ENCODE assay signal across 8 cellular contexts in the genomic region with DNA sequence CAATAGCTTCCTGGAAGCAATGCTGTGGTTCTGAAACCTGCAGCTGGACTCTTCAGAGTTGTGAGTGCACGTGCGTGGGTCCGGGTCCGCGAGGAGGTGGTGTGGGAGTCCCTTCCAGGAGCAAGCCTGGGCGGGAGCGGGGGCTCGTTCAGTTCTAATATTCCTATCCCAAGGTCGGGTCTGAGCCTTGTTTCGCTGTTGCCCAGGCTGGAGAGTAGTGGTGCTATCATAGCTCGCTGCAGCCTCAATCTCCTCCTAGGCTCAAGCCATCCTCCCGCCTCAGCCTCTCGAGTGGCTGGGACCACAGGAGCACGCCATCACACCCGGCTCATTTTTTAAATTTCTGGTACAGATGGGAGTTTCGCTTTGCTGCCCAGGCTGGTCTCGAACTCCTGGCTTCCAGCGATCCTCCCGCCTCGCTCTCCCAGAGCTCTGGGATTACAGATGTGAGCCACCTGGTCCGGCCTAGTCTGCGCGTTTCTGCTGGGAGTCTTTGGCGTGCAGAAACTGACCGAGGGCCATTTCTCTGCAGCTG. TPM values are rescaled to one million over a fixed set of nuclear protein-coding genes. Genes with fewer than 3 reads are reported as not detected.
DNase-seq lines count a peak whose midpoint lies in the region; ATAC-seq, FAIRE-seq and TF ChIP-seq lines count a peak whose summit lies in the region.

No MANE protein-coding gene starts in this region.

- DNase-seq in fibroblast of lung (ENCODE audit: low read depth in 2 of 2) (no peak), retinal pigment epithelial cell (ENCODE audit: low read depth) (no peak), D721Med (ENCODE audit: insufficient read length, low spot score) (no peak), DMS53 (lab: John Stamatoyannopoulos, UW) (no peak)

- H3K79me2 ChIP-seq in SU-DHL-6 (ENCODE audit: insufficient read depth, low read length) (peaks cover 56% of the 10 kb centered on the region), fibroblast of lung (ENCODE audit: control insufficient read depth, insufficient read depth, low read length) (peaks cover 10% of the 10 kb centered on the region)

- H3K4me3 ChIP-seq in SU-DHL-6 (ENCODE audit: insufficient read depth, low read length, poor library complexity, severe bottlenecking) (peak overlapping the region; percentile 85), fibroblast of lung (replicated peaks in 1 of 4; ENCODE audit: control extremely low read depth in 1 of 4, insufficient read depth in 1 of 4, low read depth in 3 of 4, low read length in 4 of 4) (peak overlapping the region; percentile 55 to 79 (median 63)), retinal pigment epithelial cell (ENCODE audit: low read length) (peak overlapping the region; percentile 68)

- H3K4me2 ChIP-seq in SU-DHL-6 (ENCODE audit: low read depth, low read length, poor library complexity, severe bottlenecking) (peak overlapping the region; percentile 89), fibroblast of lung (ENCODE audit: extremely low read depth, insufficient read depth, low read length) (peak overlapping the region; percentile 77)

- H2AFZ ChIP-seq in SU-DHL-6 (ENCODE audit: low read depth, low read length, severe bottlenecking) (peak overlapping the region; percentile 99), fibroblast of lung (ENCODE audit: low read length) (peak overlapping the region; percentile 86)

- peaks cover 4% of the 10 kb centered on the region; the same call in 1 of the 2 replicates for H3F3A ChIP-seq in SU-DHL-6 (ENCODE audit: insufficient read depth)

- no peak for FAIRE-seq in D721Med (lab: Jason Lieb, UNC)

- H3K9me2 ChIP-seq in SU-DHL-6 (replicated peaks; ENCODE audit: insufficient read depth, low read length), result no peaks in the 10 kb centered on the region

- TF ChIP-seq CTCF in SU-DHL-6 (IDR thresholded peaks at IDR 0.05; ENCODE audit: insufficient read depth, low read length, poor library complexity, severe bottlenecking) (no peak), fibroblast of lung (conservative IDR thresholded peaks at IDR 0.05 in 1 of 2, IDR thresholded peaks at IDR 0.05 in 1 of 2; ENCODE audit: low read depth in 1 of 2, low read length in 2 of 2) (no peak), retinal pigment epithelial cell (conservative IDR thresholded peaks at IDR 0.05; ENCODE audit: low read depth, low read length) (no peak), D721Med (IDR thresholded peaks at IDR 0.05; ENCODE audit: insufficient read depth, missing control alignments) (no peak)

- H3K36me3 ChIP-seq in SU-DHL-6 (ENCODE audit: low read length) (peaks cover 4% of the 10 kb centered on the region; the same call in 1 of the 2 replicates), fibroblast of lung (ENCODE audit: control insufficient read depth, insufficient read depth, low read length) (no peaks in the 10 kb centered on the region)

- H3K27ac ChIP-seq in SU-DHL-6 (ENCODE audit: low read depth, low read length) (peak overlapping the region; percentile 64), fibroblast of lung (ENCODE audit: insufficient read depth, low read length) (peak overlapping the region; percentile 86)

- no peaks in the 10 kb centered on the region for H3K4me1 ChIP-seq in fibroblast of lung (ENCODE audit: control insufficient read depth, extremely low read depth, insufficient read depth, low read length)

- no peaks in the 10 kb centered on the region for H3K9me3 ChIP-seq in SU-DHL-6 (ENCODE audit: insufficient read depth, low read length)
- no peaks in the 10 kb centered on the region for H3K9me3 ChIP-seq in fibroblast of lung (ENCODE audit: control insufficient read depth, insufficient read depth, low read depth, low read length)

- ATAC-seq in GM21367 (IDR thresholded peaks at IDR 0.05; ENCODE audit: unreplicated experiment), result peak; percentile 22
- no peak for ATAC-seq in GM18909 (IDR thresholded peaks at IDR 0.05; ENCODE audit: poor library complexity, unreplicated experiment)
- no peak for ATAC-seq in GM21515 (IDR thresholded peaks at IDR 0.05; ENCODE audit: unreplicated experiment)

- H3K9ac ChIP-seq in SU-DHL-6 (ENCODE audit: low read length) (peak overlapping the region; percentile 79), fibroblast of lung (ENCODE audit: insufficient read depth, low read length) (peak overlapping the region; percentile 73)

- H3K27me3 ChIP-seq in SU-DHL-6 (ENCODE audit: low read length) (no peaks in the 10 kb centered on the region), fibroblast of lung (ENCODE audit: control insufficient read depth, insufficient read depth, low read length) (no peaks in the 10 kb centered on the region)

- H4K20me1 ChIP-seq in SU-DHL-6 (ENCODE audit: low read depth, low read length), result 0 out of 2 replicates have a peak, but pooled peaks cover 3% of the 10 kb centered on the region
- H4K20me1 ChIP-seq in fibroblast of lung (ENCODE audit: control insufficient read depth, extremely low read depth, insufficient read depth, low read length), result no peaks in the 10 kb centered on the region

RNA-seq across cellular contexts. Expression of a gene that starts 0.6 kb away (rescaled TPM):
- 8.5 and 9.2 TPM in 2 replicates for total RNA-seq in fibroblast of lung
- 4.5 and 5.6 TPM in 2 replicates for polyA plus RNA-seq in fibroblast of lung
- 3.5 and 4.0 TPM in 2 replicates for polyA plus RNA-seq in fibroblast of lung (2012)
- polyA minus RNA-seq in fibroblast of lung (ENCODE audit: low replicate concordance), result 0.24 and 2.1 TPM in 2 replicates

RNA-seq across cellular contexts. Expression of a gene that starts 38.8 kb away (rescaled TPM):
- 6.4 and 8.1 TPM in 2 replicates for total RNA-seq in fibroblast of lung
- polyA plus RNA-seq in fibroblast of lung, result 0.88 and 1.2 TPM in 2 replicates
- polyA plus RNA-seq in fibroblast of lung (2012), result 1.1 and 1.8 TPM in 2 replicates
- polyA minus RNA-seq in fibroblast of lung (ENCODE audit: low replicate concordance), result 0.43 and 0.59 TPM in 2 replicates
